In the genomic region with DNA sequence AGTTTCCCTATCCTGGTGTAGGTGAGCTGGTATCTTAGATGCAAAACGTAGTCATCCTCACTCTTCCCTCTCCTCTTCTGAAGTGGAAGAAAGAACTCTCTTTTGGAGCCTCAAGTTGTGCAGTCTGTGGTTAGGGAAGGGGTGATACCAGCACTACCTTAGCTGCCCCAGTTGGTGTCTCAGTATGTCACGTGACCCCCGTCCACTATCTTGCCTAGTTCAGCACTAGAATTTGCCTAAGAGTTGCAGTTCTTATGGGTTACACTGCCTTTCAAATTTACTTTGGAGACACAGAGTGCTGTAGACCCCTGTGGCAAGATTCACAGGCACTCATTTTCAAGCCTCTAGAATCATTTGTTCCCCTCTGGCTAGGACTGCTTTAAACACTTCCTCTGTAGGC, we compare ENCODE assay signal across 33 cellular contexts.
"Had no signal": no experiment of that assay in that cellular context is flagged by ENCODE, and none has a peak within 500 bp of the region (broad histone marks: within the 10 kb centered on the region; RNA-seq: fewer than 3 reads in every experiment).

No MANE protein-coding gene starts in this region.

- H3K36me3 ChIP-seq: adrenal gland, ascending aorta, brain microvascular endothelial cell, breast epithelium, cardiac muscle cell had no signal

- H3K27me3 ChIP-seq: adrenal gland, ascending aorta, body of pancreas, brain microvascular endothelial cell, breast epithelium, cardiac muscle cell had no signal

- H3K27ac ChIP-seq: adrenal gland, ascending aorta, body of pancreas, brain microvascular endothelial cell, breast epithelium, cardiac muscle cell had no signal

- ATAC-seq: activated naive CD4-positive, alpha-beta T cell treated with anti-CD3 and anti-CD28 coated beads, Interleukin-2, amount 50 U/mL, for 72 hours; activated naive CD8-positive, alpha-beta T cell treated with anti-CD3 and anti-CD28 coated beads, Interleukin-2, amount 50 U/mL, for 24 hours; activated T-cell treated with anti-CD3 and anti-CD28 coated beads, Interleukin-2, amount 50 U/mL, for 4 hours; activated T-cell treated with anti-CD3 and anti-CD28 coated beads, Interleukin-2, amount 50 U/mL, for 72 hours; activated T-helper 17 cell treated with anti-CD3 and anti-CD28 coated beads, Interleukin-2, amount 50 U/mL, for 72 hours; body of pancreas had no signal

- FAIRE-seq: bronchial epithelial cell had no signal

- H3K4me1 ChIP-seq: adrenal gland, ascending aorta, body of pancreas, breast epithelium had no signal

- H3K9me3 ChIP-seq: adrenal gland, body of pancreas had no signal

- DNase-seq: activated effector memory CD4-positive, alpha-beta T cell treated with anti-CD3 and anti-CD28 coated beads, Interleukin-2, amount 50 U/mL, for 16 hours; activated effector memory CD4-positive, alpha-beta T cell treated with Interleukin-2 at 50 U/mL for 16 hours; activated gamma-delta T cell; activated gamma-delta T cell treated with Interleukin-2 at 50 U/mL for 16 hours; activated naive CD4-positive, alpha-beta T cell; activated naive CD4-positive, alpha-beta T cell treated with anti-CD3 and anti-CD28 coated beads for 36 hours; activated naive CD4-positive, alpha-beta T cell treated with anti-CD3 and anti-CD28 coated beads, Interleukin-2, amount 10 ng/mL, durations not matched to agents 7 days and 5 days; activated naive CD4-positive, alpha-beta T cell treated with anti-CD3 and anti-CD28 coated beads, Interleukin-2, amount 50 U/mL, for 16 hours; activated naive CD4-positive, alpha-beta T cell treated with Interleukin-2 at 50 U/mL for 16 hours; activated naive CD8-positive, alpha-beta T cell treated with anti-CD3 and anti-CD28 coated beads for 36 hours; activated naive CD8-positive, alpha-beta T cell treated with anti-CD3 and anti-CD28 coated beads, Interleukin-2, amount 10 ng/mL, durations not matched to agents 7 days and 5 days; activated naive CD8-positive, alpha-beta T cell treated with anti-CD3 and anti-CD28 coated beads, Interleukin-2, amount 50 U/mL, for 24 hours; activated T-cell treated with anti-CD3 and anti-CD28 coated beads, Interleukin-2, amount 50 U/mL, for 1 hour; activated T-cell treated with anti-CD3 and anti-CD28 coated beads, Interleukin-2, amount 50 U/mL, for 24 hours; activated T-cell treated with anti-CD3 and anti-CD28 coated beads, Interleukin-2, amount 50 U/mL, for 4 hours; activated T-cell treated with anti-CD3 and anti-CD28 coated beads, Interleukin-2, amount 50 U/mL, for 48 hours; activated T-cell treated with anti-CD3 and anti-CD28 coated beads, Interleukin-2, amount 50 U/mL, for 72 hours; adrenal gland; amniotic stem cell; amygdala; anterior cingulate cortex; aorta; body of pancreas; brain microvascular endothelial cell; caudate nucleus; central memory CD4-positive, alpha-beta T cell; cerebellar nuclear complex had no signal

- H3K4me3 ChIP-seq: adrenal gland, ascending aorta, body of pancreas, breast epithelium, cardiac muscle cell had no signal
